Comparison of ENCODE assay signal across 2 cellular contexts in genomic region chr16:51940183-51940582, GRCh38.
TF ChIP-seq lines count a peak whose summit lies in the region.

No MANE protein-coding gene starts in this region.

TF ChIP-seq in H1, 55 proteins besides CTCF, POLR2A, EP300 and RAD21:
- no peak for TF ChIP-seq GABPA (IDR thresholded peaks at IDR 0.05; ENCODE audit: borderline replicate concordance, insufficient read depth, low read length)
- no peak for TF ChIP-seq NRF1 (IDR thresholded peaks at IDR 0.05; ENCODE audit: low read depth, low read length)
- TF ChIP-seq BRCA1 (IDR thresholded peaks at IDR 0.05; ENCODE audit: low read depth, low read length) = no peak
- no peak for TF ChIP-seq JUND (IDR thresholded peaks at IDR 0.05; ENCODE audit: low read length)
- TF ChIP-seq SAP30 (IDR thresholded peaks at IDR 0.05; ENCODE audit: insufficient read depth, insufficient replicate concordance, low read length) = no peak
- no peak for TF ChIP-seq SP1 (IDR thresholded peaks at IDR 0.05; ENCODE audit: low read depth, low read length)
- TF ChIP-seq EZH2 (IDR thresholded peaks at IDR 0.05; ENCODE audit: low read depth, low read length, severe bottlenecking) = no peak
- no peak for TF ChIP-seq MAX (IDR thresholded peaks at IDR 0.05)
- TF ChIP-seq CHD2 (IDR thresholded peaks at IDR 0.05; ENCODE audit: low read length) = no peak
- no peak for TF ChIP-seq MAFK (IDR thresholded peaks at IDR 0.05; ENCODE audit: low read depth, low read length)
- TF ChIP-seq POU5F1 (IDR thresholded peaks at IDR 0.05; ENCODE audit: low read depth, low read length) = no peak
- no peak for TF ChIP-seq RXRA (IDR thresholded peaks at IDR 0.05; ENCODE audit: insufficient read depth, low read depth, low read length)
- TF ChIP-seq KDM5A (IDR thresholded peaks at IDR 0.05; ENCODE audit: low read length) = no peak
- TF ChIP-seq HDAC6 (IDR thresholded peaks at IDR 0.05; ENCODE audit: low read depth, low read length) = no peak
- no peak for TF ChIP-seq TCF12 (IDR thresholded peaks at IDR 0.05; ENCODE audit: low read depth, low read length)
- TF ChIP-seq TAF7 (optimal IDR thresholded peaks at IDR 0.05; ENCODE audit: borderline replicate concordance, low read depth, low read length) = no peak
- no peak for TF ChIP-seq JUN (IDR thresholded peaks at IDR 0.05; ENCODE audit: low read depth, low read length)
TF ChIP-seq in H1: peak in this region for 0.

TF ChIP-seq in HepG2, 621 proteins besides CTCF, POLR2A, EP300 and RAD21 (continued from another document):
- TF ChIP-seq MLX (CRISPR knock-in tag; IDR thresholded peaks at IDR 0.05) (no peak), SP1 (IDR thresholded peaks at IDR 0.05) (no peak), SP1 (CRISPR knock-in tag; IDR thresholded peaks at IDR 0.05) (no peak), ZNF292 (CRISPR knock-in tag; IDR thresholded peaks at IDR 0.05; ENCODE audit: borderline replicate concordance, low read depth) (no peak), MNT (IDR thresholded peaks at IDR 0.05) (no peak), ZFP37 (CRISPR knock-in tag; IDR thresholded peaks at IDR 0.05; ENCODE audit: borderline replicate concordance) (no peak), SP2 (CRISPR knock-in tag; IDR thresholded peaks at IDR 0.05) (no peak), ZNF225 (CRISPR knock-in tag; IDR thresholded peaks at IDR 0.05) (no peak), ZNF574 (CRISPR knock-in tag; IDR thresholded peaks at IDR 0.05) (no peak), ZHX2 (IDR thresholded peaks at IDR 0.05; ENCODE audit: low read depth) (no peak), ZHX2 (CRISPR knock-in tag; IDR thresholded peaks at IDR 0.05; ENCODE audit: borderline replicate concordance) (no peak), NFYB (CRISPR knock-in tag; IDR thresholded peaks at IDR 0.05) (no peak), ZNF891 (CRISPR knock-in tag; IDR thresholded peaks at IDR 0.05) (no peak), ZNF724P (CRISPR knock-in tag; IDR thresholded peaks at IDR 0.05; ENCODE audit: borderline replicate concordance) (no peak), ZXDC (CRISPR knock-in tag; IDR thresholded peaks at IDR 0.05) (no peak), CHD4 (IDR thresholded peaks at IDR 0.05; ENCODE audit: borderline replicate concordance, low read length) (no peak), ZNF101 (CRISPR knock-in tag; IDR thresholded peaks at IDR 0.05; ENCODE audit: borderline replicate concordance, low read depth) (no peak), ZNF598 (CRISPR knock-in tag; IDR thresholded peaks at IDR 0.05; ENCODE audit: borderline replicate concordance) (no peak), CSRNP2 (CRISPR knock-in tag; conservative IDR thresholded peaks at IDR 0.05; ENCODE audit: low read depth) (no peak)
